Comparison of ENCODE assay signal across 9 cellular contexts in genomic region chr6:125804264-125804663, GRCh38. TPM values are rescaled to one million over a fixed set of nuclear protein-coding genes. Genes with fewer than 3 reads are reported as not detected.
A peak's percentile ranks its signal among the peaks of the same experiment; 100 is the strongest.
DNase-seq lines count a peak whose midpoint lies in the region; ATAC-seq, FAIRE-seq and TF ChIP-seq lines count a peak whose summit lies in the region.
"Had no signal": no experiment of that assay in that cellular context is flagged by ENCODE, and none has a peak within 500 bp of the region (broad histone marks: within the 10 kb centered on the region; RNA-seq: fewer than 3 reads in every experiment).

No MANE protein-coding gene starts in this region.

- H3K36me3 Mint-ChIP-seq in activated naive CD4-positive, alpha-beta T cell treated with anti-CD3 and anti-CD28 coated beads, Interleukin-2, amount 50 U/mL, for 24 hours: peaks cover 24% of the 10 kb centered on the region
- H3K36me3 Mint-ChIP-seq: IgD-negative memory B cell had no signal

- in situ Hi-C loops in ACHN (cut with HindIII; ENCODE audit: low pct_ligation_motif_present, low pct_unique_long_range_greater_than_20kb, low sequenced_read_pairs): no loop called here

- H3K27me3 Mint-ChIP-seq in activated naive CD4-positive, alpha-beta T cell treated with anti-CD3 and anti-CD28 coated beads, Interleukin-2, amount 50 U/mL, for 24 hours: no peaks in the 10 kb centered on the region

- peaks cover 62% of the 10 kb centered on the region for H3K4me1 Mint-ChIP-seq in activated naive CD4-positive, alpha-beta T cell treated with anti-CD3 and anti-CD28 coated beads, Interleukin-2, amount 50 U/mL, for 24 hours

- FAIRE-seq in GM12891 (lab: Jason Lieb, UNC): peak; percentile 83

- no peak for TF ChIP-seq POLR2A in GM12891 (IDR thresholded peaks at IDR 0.05; ENCODE audit: low read depth, low read length)

- DNase-seq in GM12891 (ENCODE audit: insufficient read length, low spot score): no peak
- DNase-seq in ACHN: no peak
- no peak for DNase-seq in NCI-H146 (lab: John Stamatoyannopoulos, UW)
- DNase-seq in DMS53 (lab: John Stamatoyannopoulos, UW): no peak
- no peak for DNase-seq in activated CD4-positive, alpha-beta T cell treated with anti-CD3 and anti-CD28 coated beads, Interleukin-2, amount 50 U/mL, for 1 hour

- peak; percentile 34 for ATAC-seq in GM19397 (IDR thresholded peaks at IDR 0.05; ENCODE audit: unreplicated experiment)
- peak; percentile 45 for ATAC-seq in HG03064 (IDR thresholded peaks at IDR 0.05; ENCODE audit: low read depth, unreplicated experiment)

- H3K27ac Mint-ChIP-seq in activated naive CD4-positive, alpha-beta T cell treated with anti-CD3 and anti-CD28 coated beads, Interleukin-2, amount 50 U/mL, for 24 hours: no peak overlapping the region
- H3K27ac Mint-ChIP-seq: IgD-negative memory B cell had no signal

- no peaks in the 10 kb centered on the region for H3K9me3 Mint-ChIP-seq in activated naive CD4-positive, alpha-beta T cell treated with anti-CD3 and anti-CD28 coated beads, Interleukin-2, amount 50 U/mL, for 24 hours
- H3K9me3 Mint-ChIP-seq: IgD-negative memory B cell had no signal

- peak overlapping the region; percentile 0 for H3K4me3 Mint-ChIP-seq in activated naive CD4-positive, alpha-beta T cell treated with anti-CD3 and anti-CD28 coated beads, Interleukin-2, amount 50 U/mL, for 24 hours

TF ChIP-seq in GM12891, 5 proteins besides CTCF, POLR2A, EP300 and RAD21:
- TF ChIP-seq POLR2AphosphoS5 (IDR thresholded peaks at IDR 0.05; ENCODE audit: low read depth, low read length) (no peak), SPI1 (IDR thresholded peaks at IDR 0.05; ENCODE audit: low read depth, low read length) (peak; percentile 85), POU2F2 (IDR thresholded peaks at IDR 0.05; ENCODE audit: low read depth, low read length) (peak; percentile 52; the same call in 1 of the 2 replicates)

RNA-seq across cellular contexts. Expression of gene NCOA7, which starts 13.5 kb away (rescaled TPM):
- polyA plus RNA-seq in GM12891 (2012; ENCODE audit: low read depth, missing spikeins): 25.1 TPM

RNA-seq across cellular contexts. Expression of gene HEY2, which starts 54.8 kb away (rescaled TPM):
- 0.14 TPM for polyA plus RNA-seq in GM12891 (2012; ENCODE audit: low read depth, missing spikeins)
